1 cellular context compared by ENCODE assay signal in the genomic region with DNA sequence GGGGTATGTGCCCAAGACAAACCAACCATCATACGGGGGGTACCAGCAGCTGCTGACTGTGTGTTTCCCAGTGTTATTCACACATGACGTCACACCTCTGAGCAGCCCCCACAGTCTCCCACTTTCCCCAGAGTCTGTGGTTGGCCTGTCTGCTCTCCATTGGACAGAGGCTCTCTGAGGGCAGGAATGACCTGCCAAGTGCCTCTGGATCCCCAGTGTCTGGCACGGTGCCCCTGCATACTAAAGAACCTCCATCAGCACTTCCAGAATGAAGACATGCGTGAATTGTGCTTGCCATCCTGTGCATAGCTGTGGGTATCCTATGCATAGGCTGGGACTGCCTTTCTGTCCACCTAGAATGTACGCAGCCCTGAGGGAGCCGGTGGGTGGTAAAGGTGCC.
TF ChIP-seq lines count a peak whose summit lies in the region.

No MANE protein-coding gene starts in this region.

TF ChIP-seq in endothelial cell of umbilical vein, 7 proteins besides CTCF, POLR2A, EP300 and RAD21:
- TF ChIP-seq GATA2 (IDR thresholded peaks at IDR 0.05; ENCODE audit: insufficient read depth, insufficient read length, low read depth, low read length) (no peak), FOS (IDR thresholded peaks at IDR 0.05; ENCODE audit: borderline replicate concordance, insufficient read depth, low read length) (no peak), MYC (IDR thresholded peaks at IDR 0.05; ENCODE audit: low read depth, low read length) (no peak), EZH2 (IDR thresholded peaks at IDR 0.05; ENCODE audit: borderline replicate concordance, low read depth, low read length, severe bottlenecking) (no peak), JUN (IDR thresholded peaks at IDR 0.05; ENCODE audit: borderline replicate concordance, insufficient read depth, insufficient read length, low read depth) (no peak), POLR2AphosphoS5 (IDR thresholded peaks at IDR 0.05; ENCODE audit: insufficient read depth, low read depth, low read length) (no peak)
- TF ChIP-seq, protein P1, sequence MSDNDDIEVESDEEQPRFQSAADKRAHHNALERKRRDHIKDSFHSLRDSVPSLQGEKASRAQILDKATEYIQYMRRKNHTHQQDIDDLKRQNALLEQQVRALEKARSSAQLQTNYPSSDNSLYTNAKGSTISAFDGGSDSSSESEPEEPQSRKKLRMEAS (IDR thresholded peaks at IDR 0.05; ENCODE audit: insufficient read depth, insufficient read length): no peak
